In genomic region chr2:212284166-212284565, GRCh38 we compare ENCODE assay signal across 23 cellular contexts.
"Had no signal": no experiment of that assay in that cellular context is flagged by ENCODE, and none has a peak within 500 bp of the region (broad histone marks: within the 10 kb centered on the region; RNA-seq: fewer than 3 reads in every experiment).

No MANE protein-coding gene starts in this region.

- H3K27me3 ChIP-seq: brain microvascular endothelial cell, foreskin keratinocyte, hepatocyte, neutrophil, ovary, upper lobe of left lung had no signal

- H3K27me3 Mint-ChIP-seq: activated naive CD4-positive, alpha-beta T cell treated with anti-CD3 and anti-CD28 coated beads, Interleukin-2, amount 50 U/mL, for 24 hours; naive thymus-derived CD4-positive, alpha-beta T cell had no signal

- H3K36me3 ChIP-seq: brain microvascular endothelial cell, neutrophil, ovary, thoracic aorta, upper lobe of left lung had no signal

- H3K27ac Mint-ChIP-seq: activated naive CD4-positive, alpha-beta T cell treated with anti-CD3 and anti-CD28 coated beads, Interleukin-2, amount 50 U/mL, for 24 hours; immature natural killer cell; naive thymus-derived CD4-positive, alpha-beta T cell had no signal

- H2AFZ ChIP-seq: hepatocyte had no signal

- H3K4me3 ChIP-seq: hepatocyte, ovary, psoas muscle, thoracic aorta, upper lobe of left lung had no signal

- ATAC-seq: foreskin keratinocyte; left lobe of liver; naive thymus-derived CD4-positive, alpha-beta T cell; psoas muscle; right cardiac atrium had no signal

- H3K4me1 Mint-ChIP-seq: activated naive CD4-positive, alpha-beta T cell treated with anti-CD3 and anti-CD28 coated beads, Interleukin-2, amount 50 U/mL, for 24 hours; immature natural killer cell; naive thymus-derived CD4-positive, alpha-beta T cell had no signal

- DNase-seq: activated gamma-delta T cell treated with Interleukin-2 at 50 U/mL for 16 hours; activated T-cell treated with anti-CD3 and anti-CD28 coated beads, Interleukin-2, amount 50 U/mL, for 1 hour; aorta; brain microvascular endothelial cell; caudate nucleus; dermis blood vessel endothelial cell; effector CD8-positive, alpha-beta T cell; foreskin keratinocyte; glutamatergic neuron; immature natural killer cell; naive thymus-derived CD4-positive, alpha-beta T cell; ovary; psoas muscle; right cardiac atrium; stimulated activated CD4-positive, alpha-beta T cell treated with anti-CD3 and anti-CD28 coated beads, Interleukin-4, amount 100 ng/mL, for 24 hours; stimulated activated naive CD4-positive, alpha-beta T cell treated with Interleukin-2 at 50 U/mL for 16 hours; T-helper 9 cell; upper lobe of left lung had no signal

- H3K27ac ChIP-seq: brain microvascular endothelial cell, foreskin keratinocyte, hepatocyte, neutrophil, ovary, psoas muscle, thoracic aorta, upper lobe of left lung had no signal

- H3K4me3 Mint-ChIP-seq: activated naive CD4-positive, alpha-beta T cell treated with anti-CD3 and anti-CD28 coated beads, Interleukin-2, amount 50 U/mL, for 24 hours; immature natural killer cell; naive thymus-derived CD4-positive, alpha-beta T cell had no signal

- H3K4me1 ChIP-seq: foreskin keratinocyte, psoas muscle, upper lobe of left lung had no signal

- H3K4me2 ChIP-seq: hepatocyte had no signal

- H3K36me3 Mint-ChIP-seq: activated naive CD4-positive, alpha-beta T cell treated with anti-CD3 and anti-CD28 coated beads, Interleukin-2, amount 50 U/mL, for 24 hours; immature natural killer cell; naive thymus-derived CD4-positive, alpha-beta T cell had no signal

- H3K9me3 ChIP-seq: neutrophil, ovary, psoas muscle, thoracic aorta, upper lobe of left lung had no signal
